In the genomic region with DNA sequence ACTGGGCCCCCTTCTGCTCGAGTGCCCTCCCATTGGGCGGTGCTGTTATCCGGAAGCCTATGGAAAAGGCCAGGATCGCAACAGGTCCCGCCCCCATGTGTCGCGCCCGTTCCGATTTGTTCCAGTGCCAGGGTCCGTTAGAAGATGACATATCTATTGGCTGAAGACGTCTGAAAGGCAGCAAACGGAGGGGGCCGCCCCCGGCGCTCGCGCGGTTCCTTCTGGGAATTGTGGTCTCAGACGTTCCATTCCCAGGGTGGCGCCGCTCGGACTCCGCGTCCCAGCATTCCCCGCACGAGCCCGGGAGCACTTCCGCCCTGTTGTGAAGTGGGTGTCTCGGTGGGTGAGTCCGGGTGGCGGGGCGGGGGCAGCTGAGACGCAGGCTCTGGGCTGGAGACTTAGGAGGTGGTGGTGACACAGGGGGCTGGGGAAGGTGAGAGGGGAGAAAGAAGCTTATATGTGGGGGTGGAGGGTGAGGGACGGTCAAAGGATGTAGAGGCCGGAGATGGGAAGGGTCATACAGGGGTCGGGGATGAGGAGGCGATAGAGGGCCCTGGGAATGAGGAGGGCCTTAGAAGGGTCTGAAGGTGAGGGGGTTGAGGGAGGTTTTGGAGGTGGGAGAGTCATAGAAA, we compare ENCODE assay signal across 8 cellular contexts. TPM values are rescaled to one million over a fixed set of nuclear protein-coding genes. Genes with fewer than 3 reads are reported as not detected.
DNase-seq lines count a peak whose midpoint lies in the region; ATAC-seq lines count a peak whose summit lies in the region.

TSS of gene ZSCAN20 (plus strand) at position 297 of the 632 bp plus-strand sequence. CDS start 6,644 bp downstream, outside the sequence.

- no peaks in the 10 kb centered on the region for H3K27me3 Mint-ChIP-seq in activated CD4-positive, alpha-beta T cell treated with anti-CD3 and anti-CD28 coated beads for 36 hours

- peak within 1 kb of the TSS; percentile 71 for H3K27ac Mint-ChIP-seq in activated CD4-positive, alpha-beta T cell treated with anti-CD3 and anti-CD28 coated beads for 36 hours

- H3K27ac ChIP-seq in cingulate gyrus (ENCODE audit: low read depth, low read length) = peak within 1 kb of the TSS; percentile 73

- ATAC-seq in HG03439 (IDR thresholded peaks at IDR 0.05; ENCODE audit: unreplicated experiment) = peak; percentile 89
- ATAC-seq in activated CD4-positive, alpha-beta T cell treated with anti-CD3 and anti-CD28 coated beads for 36 hours = peak; percentile 97

- peaks cover 23% of the 10 kb centered on the region for H3K4me1 Mint-ChIP-seq in activated CD4-positive, alpha-beta T cell treated with anti-CD3 and anti-CD28 coated beads for 36 hours

- CTCF ChIA-PET in activated CD4-positive, alpha-beta T cell treated with anti-CD3 and anti-CD28 coated beads for 36 hours (lab: Charles Lee) = interaction anchor here (1.0 to 4.0 kb wide), 7 partner anchors 9 to 345 kb away, joined by 3 to 40 read pairs (median 9); no protein-coding TSS in a partner anchor

- H3K36me3 Mint-ChIP-seq in activated CD4-positive, alpha-beta T cell treated with anti-CD3 and anti-CD28 coated beads for 36 hours (ENCODE audit: low read depth) = no peaks in the 10 kb centered on the region

- POLR2A ChIA-PET in activated CD4-positive, alpha-beta T cell treated with anti-CD3 and anti-CD28 coated beads for 36 hours (lab: Charles Lee) = no interaction called here

- intact Hi-C loops in activated CD4-positive, alpha-beta T cell treated with anti-CD3 and anti-CD28 coated beads for 36 hours (cut with DNase I, micrococcal nuclease) = loop anchor here (1.0 to 5.0 kb wide), 13 partner anchors 41 to 655 kb away; partner anchors contain the start of genes PHC2 (in 2 of the 2), AK2 (in 1 of the 2), RNF19B (in 1 of the 2) and S100PBP (in 1 of the 2)

- DNase-seq in Ammon's horn (ENCODE audit: low spot score) (peak; percentile 99), GM19238 (ENCODE audit: insufficient read length, low spot score) (peak; percentile 84), NCI-H510A treated with DMSO at 0.1 percent for 48 hours (lab: John Stamatoyannopoulos, UW) (peak; percentile 99), kidney glomerular epithelial cell (lab: John Stamatoyannopoulos, UW) (peak; percentile 99)
- DNase-seq in activated CD4-positive, alpha-beta T cell treated with anti-CD3 and anti-CD28 coated beads for 36 hours = peak; percentile 94
- DNase-seq in stimulated activated CD4-positive, alpha-beta T cell treated with anti-CD3 and anti-CD28 coated beads, Interleukin-15, amount 100 ng/mL, for 48 hours (ENCODE audit: low read depth in 2 of 2) = peak; percentile 85 to 86

- no peaks in the 10 kb centered on the region for H3K9me3 Mint-ChIP-seq in activated CD4-positive, alpha-beta T cell treated with anti-CD3 and anti-CD28 coated beads for 36 hours (ENCODE audit: low read depth)

- peak within 1 kb of the TSS; percentile 81 for H3K4me3 Mint-ChIP-seq in activated CD4-positive, alpha-beta T cell treated with anti-CD3 and anti-CD28 coated beads for 36 hours

RNA-seq across cellular contexts. Expression of gene ZSCAN20, which starts in this region (rescaled TPM):
- 1 to 10 TPM; 3.4 to 5.4 TPM for total RNA-seq in activated CD4-positive, alpha-beta T cell treated with anti-CD3 and anti-CD28 coated beads for 36 hours

Comparison
In these comparisons a context has a peak if more than half of its experiments do, and no peak if none do; other contexts are left out.
1. Peak in every context shown above with its lines: DNase-seq, ATAC-seq and H3K27ac ChIP-seq.